1 cellular context compared by ENCODE assay signal in genomic region chr15:100349696-100350433, GRCh38.
TF ChIP-seq lines count a peak whose summit lies in the region.

No MANE protein-coding gene starts in this region.

TF ChIP-seq in K562, 482 proteins besides CTCF, POLR2A, EP300 and RAD21 (continued from another document):
- peak; percentile 96 for TF ChIP-seq E2F8 (IDR thresholded peaks at IDR 0.05; ENCODE audit: low read depth, partially characterized antibody)
- TF ChIP-seq ZFP30 (CRISPR knock-in tag; IDR thresholded peaks at IDR 0.05; ENCODE audit: borderline replicate concordance) = no peak
- TF ChIP-seq, protein P1, sequence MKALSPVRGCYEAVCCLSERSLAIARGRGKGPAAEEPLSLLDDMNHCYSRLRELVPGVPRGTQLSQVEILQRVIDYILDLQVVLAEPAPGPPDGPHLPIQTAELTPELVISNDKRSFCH (CRISPR knock-in tag; IDR thresholded peaks at IDR 0.05) = no peak
- TF ChIP-seq, protein P1 (tag; IDR thresholded peaks at IDR 0.05) = no peak
- no peak for TF ChIP-seq EP400 (IDR thresholded peaks at IDR 0.05)
- no peak for TF ChIP-seq MCM2 (IDR thresholded peaks at IDR 0.05; ENCODE audit: low read depth)
- TF ChIP-seq, protein P2, sequence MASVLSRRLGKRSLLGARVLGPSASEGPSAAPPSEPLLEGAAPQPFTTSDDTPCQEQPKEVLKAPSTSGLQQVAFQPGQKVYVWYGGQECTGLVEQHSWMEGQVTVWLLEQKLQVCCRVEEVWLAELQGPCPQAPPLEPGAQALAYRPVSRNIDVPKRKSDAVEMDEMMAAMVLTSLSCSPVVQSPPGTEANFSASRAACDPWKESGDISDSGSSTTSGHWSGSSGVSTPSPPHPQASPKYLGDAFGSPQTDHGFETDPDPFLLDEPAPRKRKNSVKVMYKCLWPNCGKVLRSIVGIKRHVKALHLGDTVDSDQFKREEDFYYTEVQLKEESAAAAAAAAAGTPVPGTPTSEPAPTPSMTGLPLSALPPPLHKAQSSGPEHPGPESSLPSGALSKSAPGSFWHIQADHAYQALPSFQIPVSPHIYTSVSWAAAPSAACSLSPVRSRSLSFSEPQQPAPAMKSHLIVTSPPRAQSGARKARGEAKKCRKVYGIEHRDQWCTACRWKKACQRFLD (CRISPR knock-in tag; IDR thresholded peaks at IDR 0.05) = 0 out of 2 replicates have a peak, but pooled peaks have one; percentile 28
- TF ChIP-seq SMC3 (conservative IDR thresholded peaks at IDR 0.05; ENCODE audit: insufficient read depth, low read depth, low read length) = peak; percentile 68
- TF ChIP-seq TEAD1 (CRISPR knock-in tag; IDR thresholded peaks at IDR 0.05) = no peak
- no peak for TF ChIP-seq YBX1 (IDR thresholded peaks at IDR 0.05)
- TF ChIP-seq SIN3A (IDR thresholded peaks at IDR 0.05; ENCODE audit: borderline replicate concordance in 2 of 2, control insufficient read depth in 1 of 2, low read depth in 2 of 2, low read length in 2 of 2) = no peak
- no peak for TF ChIP-seq RHOXF2B (CRISPR knock-in tag; conservative IDR thresholded peaks at IDR 0.05)
- TF ChIP-seq MED1 (CRISPR knock-in tag; IDR thresholded peaks at IDR 0.05; ENCODE audit: borderline replicate concordance) = no peak
- TF ChIP-seq CCNT2 (IDR thresholded peaks at IDR 0.05; ENCODE audit: borderline replicate concordance, extremely low read depth, insufficient read length, low read depth, low read length) = no peak
- TF ChIP-seq BRCA1 (IDR thresholded peaks at IDR 0.05) = no peak
- no peak for TF ChIP-seq BRCA1 (CRISPR knock-in tag; IDR thresholded peaks at IDR 0.05)
- no peak for TF ChIP-seq MCM7 (IDR thresholded peaks at IDR 0.05)
- no peak for TF ChIP-seq PRMT5 (CRISPR knock-in tag; IDR thresholded peaks at IDR 0.05)
- TF ChIP-seq, protein P3, sequence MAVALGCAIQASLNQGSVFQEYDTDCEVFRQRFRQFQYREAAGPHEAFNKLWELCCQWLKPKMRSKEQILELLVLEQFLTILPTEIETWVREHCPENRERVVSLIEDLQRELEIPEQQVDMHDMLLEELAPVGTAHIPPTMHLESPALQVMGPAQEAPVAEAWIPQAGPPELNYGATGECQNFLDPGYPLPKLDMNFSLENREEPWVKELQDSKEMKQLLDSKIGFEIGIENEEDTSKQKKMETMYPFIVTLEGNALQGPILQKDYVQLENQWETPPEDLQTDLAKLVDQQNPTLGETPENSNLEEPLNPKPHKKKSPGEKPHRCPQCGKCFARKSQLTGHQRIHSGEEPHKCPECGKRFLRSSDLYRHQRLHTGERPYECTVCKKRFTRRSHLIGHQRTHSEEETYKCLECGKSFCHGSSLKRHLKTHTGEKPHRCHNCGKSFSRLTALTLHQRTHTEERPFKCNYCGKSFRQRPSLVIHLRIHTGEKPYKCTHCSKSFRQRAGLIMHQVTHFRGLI (CRISPR knock-in tag; IDR thresholded peaks at IDR 0.05) = no peak
- no peak for TF ChIP-seq STAT5B (CRISPR knock-in tag; IDR thresholded peaks at IDR 0.05)
- TF ChIP-seq GTF2E2 (tag; IDR thresholded peaks at IDR 0.05) = no peak
- no peak for TF ChIP-seq SRSF3 (IDR thresholded peaks at IDR 0.05; ENCODE audit: insufficient read depth, low read length)
- no peak for TF ChIP-seq KDM1A (IDR thresholded peaks at IDR 0.05)
- no peak for TF ChIP-seq CBX5 (IDR thresholded peaks at IDR 0.05; ENCODE audit: borderline replicate concordance, low read depth)
- no peak for TF ChIP-seq ZNF217 (CRISPR knock-in tag; IDR thresholded peaks at IDR 0.05)
